1 cellular context compared by ENCODE assay signal in genomic region chr11:32583451-32584271, GRCh38.
TF ChIP-seq lines count a peak whose summit lies in the region.

TSS of gene EIF3M (plus strand) at chr11:32583831. CDS start at chr11:32583888, 57 bp downstream.

TF ChIP-seq in K562, 482 proteins besides CTCF, POLR2A, EP300 and RAD21 (continued from another document and continues in another):
- TF ChIP-seq ZBTB40 (IDR thresholded peaks at IDR 0.05) (peak; percentile 98), ZBTB40 (CRISPR knock-in tag; IDR thresholded peaks at IDR 0.05) (no peak), PHB2 (IDR thresholded peaks at IDR 0.05; ENCODE audit: low read depth) (no peak), E2F8 (IDR thresholded peaks at IDR 0.05; ENCODE audit: low read depth, partially characterized antibody) (peak; percentile 85), CAMTA2 (CRISPR knock-in tag; conservative IDR thresholded peaks at IDR 0.05) (0 out of 2 replicates have a peak, but pooled peaks have one; percentile 75), UBTF (IDR thresholded peaks at IDR 0.05; ENCODE audit: borderline replicate concordance in 1 of 2, low read depth in 2 of 2, low read length in 2 of 2) (peak in 1 of 2 experiments; percentile 81; a peak in 1 of 4 replicates), ZNF217 (CRISPR knock-in tag; IDR thresholded peaks at IDR 0.05) (no peak), JUND (IDR thresholded peaks at IDR 0.05; ENCODE audit: borderline replicate concordance, low read depth, low read length) (peak; percentile 60; the same call in 1 of the 2 replicates), JUND (tag; IDR thresholded peaks at IDR 0.05; ENCODE audit: borderline replicate concordance, low read depth, low read length) (peak; percentile 10; the same call in 1 of the 3 replicates), CBX1 (IDR thresholded peaks at IDR 0.05; ENCODE audit: low read depth) (peak; percentile 78; the same call in 1 of the 2 replicates), ZBTB43 (CRISPR knock-in tag; IDR thresholded peaks at IDR 0.05) (0 out of 2 replicates have a peak, but pooled peaks have one; percentile 25), DACH1 (IDR thresholded peaks at IDR 0.05; ENCODE audit: partially characterized antibody) (no peak), TEAD4 (IDR thresholded peaks at IDR 0.05; ENCODE audit: low read length) (peak; percentile 87), TEAD4 (CRISPR knock-in tag; IDR thresholded peaks at IDR 0.05; ENCODE audit: borderline replicate concordance) (peak; percentile 94; the same call in 1 of the 2 replicates), HNRNPLL (IDR thresholded peaks at IDR 0.05; ENCODE audit: low read depth, low read length, poor library complexity, severe bottlenecking) (peak; percentile 53), ERF (CRISPR knock-in tag; IDR thresholded peaks at IDR 0.05) (peak; percentile 40; the same call in 1 of the 2 replicates), ZNF696 (CRISPR knock-in tag; conservative IDR thresholded peaks at IDR 0.05) (no peak), BRD9 (IDR thresholded peaks at IDR 0.05; ENCODE audit: low read depth, partially characterized antibody) (peak; percentile 53), MAZ (CRISPR knock-in tag; conservative IDR thresholded peaks at IDR 0.05 in 1 of 2, IDR thresholded peaks at IDR 0.05 in 1 of 2) (peak; percentile 54 to 76), SREBF1 (IDR thresholded peaks at IDR 0.05; ENCODE audit: borderline replicate concordance, low read depth, low read length) (peak; percentile 57; the same call in 1 of the 2 replicates), TAF7 (tag; IDR thresholded peaks at IDR 0.05) (no peak; the same call in 1 of the 2 replicates), ZNF76 (CRISPR knock-in tag; IDR thresholded peaks at IDR 0.05; ENCODE audit: borderline replicate concordance) (0 out of 2 replicates have a peak, but pooled peaks have one; percentile 60), CBFB (CRISPR knock-in tag; IDR thresholded peaks at IDR 0.05) (peak; percentile 48; the same call in 1 of the 2 replicates), LARP7 (IDR thresholded peaks at IDR 0.05) (no peak), NBN (IDR thresholded peaks at IDR 0.05; ENCODE audit: low read depth) (peak; percentile 63; the same call in 1 of the 2 replicates), CTCFL (IDR thresholded peaks at IDR 0.05; ENCODE audit: borderline replicate concordance, insufficient read depth, low read depth, low read length, poor library complexity, severe bottlenecking) (no peak), KLF1 (tag; IDR thresholded peaks at IDR 0.05) (peak; percentile 82; the same call in 1 of the 2 replicates), ARID4B (CRISPR knock-in tag; IDR thresholded peaks at IDR 0.05) (peak; percentile 84), CEBPG (CRISPR knock-in tag; IDR thresholded peaks at IDR 0.05) (no peak), CEBPG (tag; conservative IDR thresholded peaks at IDR 0.05 in 1 of 2, IDR thresholded peaks at IDR 0.05 in 1 of 2) (no peak), E2F6 (IDR thresholded peaks at IDR 0.05; ENCODE audit: borderline replicate concordance in 1 of 2, extremely low read depth in 1 of 2, insufficient read depth in 1 of 2, insufficient read length in 1 of 2, low read depth in 1 of 2, low read length in 1 of 2, poor library complexity in 1 of 2, severe bottlenecking in 1 of 2) (peak; percentile 66 to 78), FIP1L1 (IDR thresholded peaks at IDR 0.05; ENCODE audit: low read depth, low read length, poor library complexity, severe bottlenecking) (no peak), E2F3 (CRISPR knock-in tag; IDR thresholded peaks at IDR 0.05) (0 out of 2 replicates have a peak, but pooled peaks have one; percentile 17)
